14 cellular contexts compared by ENCODE assay signal in genomic region chr11:61904539-61905048, GRCh38. TPM values are rescaled to one million over a fixed set of nuclear protein-coding genes. Genes with fewer than 3 reads are reported as not detected.
DNase-seq lines count a peak whose midpoint lies in the region; ATAC-seq and TF ChIP-seq lines count a peak whose summit lies in the region.
"Had no signal": no experiment of that assay in that cellular context is flagged by ENCODE, and none has a peak within 500 bp of the region (broad histone marks: within the 10 kb centered on the region; RNA-seq: fewer than 3 reads in every experiment).

No MANE protein-coding gene starts in this region.

- no peak overlapping the region for H3K27ac Mint-ChIP-seq in WTC11
- H3K27ac Mint-ChIP-seq in endothelial cell (ENCODE audit: unreplicated experiment): no peak overlapping the region
- H3K27ac Mint-ChIP-seq: activated naive CD4-positive, alpha-beta T cell treated with anti-CD3 and anti-CD28 coated beads, Interleukin-2, amount 50 U/mL, for 72 hours had no signal

- H3K36me3 Mint-ChIP-seq in WTC11: no peaks in the 10 kb centered on the region
- H3K36me3 Mint-ChIP-seq in endothelial cell (ENCODE audit: low read depth, unreplicated experiment): peaks cover 4% of the 10 kb centered on the region
- H3K36me3 Mint-ChIP-seq: activated naive CD4-positive, alpha-beta T cell treated with anti-CD3 and anti-CD28 coated beads, Interleukin-2, amount 50 U/mL, for 72 hours had no signal

- 43% methylated on average over 18 of the region's 19 CpGs for WGBS in prostate gland
- WGBS in esophagus squamous epithelium, 2 donors: 80% methylated on average over 1 of the region's 19 CpGs; no CpG with 5 or more reads in 1 of the 2 donors

- intact Hi-C loops in prostate gland (cut with DNase I): no loop called here
- intact Hi-C loops in esophagus squamous epithelium (cut with DNase I): no loop called here

- CTCF ChIA-PET in WTC11 (lab: Charles Lee): interaction anchor here (0.6 to 10.9 kb wide), 15 partner anchors 9 to 210 kb away, joined by 3 to 685 read pairs (median 5); partner anchors contain the start of genes BEST1, FEN1 and TMEM258

- H3K4me1 ChIP-seq in prostate gland (replicated peaks) (no peaks in the 10 kb centered on the region), esophagus squamous epithelium (peaks cover 0 to 14% (median 0%) of the 10 kb centered on the region in 3 donors)

- POLR2A ChIA-PET in WTC11 (lab: Charles Lee): interaction anchor here (0.5 to 1.2 kb wide), 4 partner anchors 41 to 1749 kb away, joined by 3 to 7 read pairs (median 3); partner anchors contain the start of gene BEST1

- H3K27ac ChIP-seq in prostate gland (no peak overlapping the region), esophagus squamous epithelium (no peak overlapping the region)

- ATAC-seq in WTC11: peak; percentile 84

- H3K9me3 ChIP-seq in prostate gland (no peaks in the 10 kb centered on the region), esophagus squamous epithelium (no peaks in the 10 kb centered on the region)
- H3K9me3 ChIP-seq: spleen had no signal

- no peak for TF ChIP-seq CTCF in WTC11 (IDR thresholded peaks at IDR 0.05)
- no peak for TF ChIP-seq CTCF in prostate gland (IDR thresholded peaks at IDR 0.05)
- no peak for TF ChIP-seq CTCF in endothelial cell (IDR thresholded peaks at IDR 0.05; ENCODE audit: unreplicated experiment)
- no peak for TF ChIP-seq CTCF in esophagus squamous epithelium (IDR thresholded peaks at IDR 0.05)

- peak in 2 of 3 experiments; percentile 50 to 71 for DNase-seq in NCI-H1417 (lab: John Stamatoyannopoulos, UW)
- DNase-seq in NCI-H1417 treated with DMSO at 0.1 percent for 48 hours (lab: John Stamatoyannopoulos, UW): no peak
- peak; percentile 72 for DNase-seq in WTC11 (ENCODE audit: low spot score)
- DNase-seq in iPS-NIHi7 (ENCODE audit: extremely low spot score): peak; percentile 78
- DNase-seq in prostate gland (ENCODE audit: low spot score): peak; percentile 35
- DNase-seq in endothelial cell (ENCODE audit: low spot score): no peak
- no peak for DNase-seq in esophagus squamous epithelium (lab: John Stamatoyannopoulos, UW)
- DNase-seq in NCI-H510A treated with DMSO at 0.1 percent for 48 hours (lab: John Stamatoyannopoulos, UW): no peak
- DNase-seq: 8988T, dermis blood vessel endothelial cell, NCI-H2227 treated with DMSO at 0.1 percent for 48 hours, RPMI8226, spleen had no signal

- H3K36me3 ChIP-seq in prostate gland (no peaks in the 10 kb centered on the region), esophagus squamous epithelium (peaks cover 0 to 42% (median 6%) of the 10 kb centered on the region in 3 donors)

- TF ChIP-seq POLR2A in prostate gland (IDR thresholded peaks at IDR 0.05): no peak
- TF ChIP-seq POLR2A in esophagus squamous epithelium (IDR thresholded peaks at IDR 0.05): no peak

- H3K4me3 ChIP-seq in prostate gland (no peak overlapping the region), esophagus squamous epithelium (no peak overlapping the region)
- H3K4me3 ChIP-seq: spleen had no signal

- H3K9me3 Mint-ChIP-seq in WTC11 (no peaks in the 10 kb centered on the region), endothelial cell (ENCODE audit: unreplicated experiment) (no peaks in the 10 kb centered on the region)
- H3K9me3 Mint-ChIP-seq: activated naive CD4-positive, alpha-beta T cell treated with anti-CD3 and anti-CD28 coated beads, Interleukin-2, amount 50 U/mL, for 72 hours had no signal

- H3K4me1 Mint-ChIP-seq in WTC11 (peaks cover 29% of the 10 kb centered on the region), endothelial cell (ENCODE audit: unreplicated experiment) (peaks cover 10% of the 10 kb centered on the region)

- H3K27me3 ChIP-seq in prostate gland (replicated peaks; ENCODE audit: insufficient read depth) (no peaks in the 10 kb centered on the region), esophagus squamous epithelium (peaks cover 0 to 7% (median 0%) of the 10 kb centered on the region in 4 donors)

- H3K4me3 Mint-ChIP-seq in WTC11 (no peak overlapping the region), endothelial cell (ENCODE audit: unreplicated experiment) (no peak overlapping the region)

- H3K27me3 Mint-ChIP-seq in WTC11 (ENCODE audit: low read depth): no peaks in the 10 kb centered on the region
- H3K27me3 Mint-ChIP-seq in endothelial cell (ENCODE audit: unreplicated experiment): peaks cover 5% of the 10 kb centered on the region

TF ChIP-seq in WTC11, 78 proteins besides CTCF, POLR2A, EP300 and RAD21:
- TF ChIP-seq FOXP1 (CRISPR knock-in tag; IDR thresholded peaks at IDR 0.05; ENCODE audit: borderline replicate concordance) (0 out of 2 replicates have a peak, but pooled peaks have one; percentile 21), ZNF423 (CRISPR knock-in tag; IDR thresholded peaks at IDR 0.05) (no peak), SP1 (CRISPR knock-in tag; conservative IDR thresholded peaks at IDR 0.05) (0 out of 2 replicates have a peak, but pooled peaks have one; percentile 37), FOXJ3 (CRISPR knock-in tag; IDR thresholded peaks at IDR 0.05; ENCODE audit: borderline replicate concordance) (no peak)
- TF ChIP-seq, protein P1, sequence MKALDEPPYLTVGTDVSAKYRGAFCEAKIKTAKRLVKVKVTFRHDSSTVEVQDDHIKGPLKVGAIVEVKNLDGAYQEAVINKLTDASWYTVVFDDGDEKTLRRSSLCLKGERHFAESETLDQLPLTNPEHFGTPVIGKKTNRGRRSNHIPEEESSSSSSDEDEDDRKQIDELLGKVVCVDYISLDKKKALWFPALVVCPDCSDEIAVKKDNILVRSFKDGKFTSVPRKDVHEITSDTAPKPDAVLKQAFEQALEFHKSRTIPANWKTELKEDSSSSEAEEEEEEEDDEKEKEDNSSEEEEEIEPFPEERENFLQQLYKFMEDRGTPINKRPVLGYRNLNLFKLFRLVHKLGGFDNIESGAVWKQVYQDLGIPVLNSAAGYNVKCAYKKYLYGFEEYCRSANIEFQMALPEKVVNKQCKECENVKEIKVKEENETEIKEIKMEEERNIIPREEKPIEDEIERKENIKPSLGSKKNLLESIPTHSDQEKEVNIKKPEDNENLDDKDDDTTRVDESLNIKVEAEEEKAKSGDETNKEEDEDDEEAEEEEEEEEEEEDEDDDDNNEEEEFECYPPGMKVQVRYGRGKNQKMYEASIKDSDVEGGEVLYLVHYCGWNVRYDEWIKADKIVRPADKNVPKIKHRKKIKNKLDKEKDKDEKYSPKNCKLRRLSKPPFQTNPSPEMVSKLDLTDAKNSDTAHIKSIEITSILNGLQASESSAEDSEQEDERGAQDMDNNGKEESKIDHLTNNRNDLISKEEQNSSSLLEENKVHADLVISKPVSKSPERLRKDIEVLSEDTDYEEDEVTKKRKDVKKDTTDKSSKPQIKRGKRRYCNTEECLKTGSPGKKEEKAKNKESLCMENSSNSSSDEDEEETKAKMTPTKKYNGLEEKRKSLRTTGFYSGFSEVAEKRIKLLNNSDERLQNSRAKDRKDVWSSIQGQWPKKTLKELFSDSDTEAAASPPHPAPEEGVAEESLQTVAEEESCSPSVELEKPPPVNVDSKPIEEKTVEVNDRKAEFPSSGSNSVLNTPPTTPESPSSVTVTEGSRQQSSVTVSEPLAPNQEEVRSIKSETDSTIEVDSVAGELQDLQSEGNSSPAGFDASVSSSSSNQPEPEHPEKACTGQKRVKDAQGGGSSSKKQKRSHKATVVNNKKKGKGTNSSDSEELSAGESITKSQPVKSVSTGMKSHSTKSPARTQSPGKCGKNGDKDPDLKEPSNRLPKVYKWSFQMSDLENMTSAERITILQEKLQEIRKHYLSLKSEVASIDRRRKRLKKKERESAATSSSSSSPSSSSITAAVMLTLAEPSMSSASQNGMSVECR (CRISPR knock-in tag; IDR thresholded peaks at IDR 0.05; ENCODE audit: borderline replicate concordance): no peak
TF ChIP-seq in WTC11: peak in this region for 2.

RNA-seq across cellular contexts. Expression of gene RAB3IL1, which starts 12.8 kb away (rescaled TPM):
- 7.2 to 11.1 TPM (median 8.9 TPM) in 3 replicates for total RNA-seq in WTC11 (2021)
- total RNA-seq in prostate gland: 10 to 100 TPM in 1 of 2 donors, 1 to 10 TPM in 1; 3.5 to 53.0 TPM
- 8.9 TPM for total RNA-seq in endothelial cell (ENCODE audit: unreplicated experiment)
- total RNA-seq in esophagus squamous epithelium: 10 to 100 TPM in 1 of 4 donors, 1 to 10 TPM in 2, under 1 TPM in 1; 0.15 to 10.3 (median 5.0) TPM

RNA-seq across cellular contexts. Expression of gene FADS3, which starts 13.2 kb away (rescaled TPM):
- 47.4 to 50.0 TPM (median 49.3 TPM) in 3 replicates for total RNA-seq in WTC11 (2021)
- total RNA-seq in prostate gland: 10 to 100 TPM; 18.5 to 74.9 TPM
- total RNA-seq in endothelial cell (ENCODE audit: unreplicated experiment): 42.0 TPM
- total RNA-seq in esophagus squamous epithelium: 10 to 100 TPM in 1 of 4 donors, 1 to 10 TPM in 3; 6.1 to 16.0 (median 7.1) TPM

RNA-seq across cellular contexts. Expression of gene BEST1, which starts 45.6 kb away (rescaled TPM):
- total RNA-seq in WTC11 (2021) (0.17 to 0.32 TPM (median 0.21 TPM) in 3 replicates), prostate gland (10 to 100 TPM in 1 of 2 donors, 1 to 10 TPM in 1; 1.5 to 18.0 TPM), endothelial cell (ENCODE audit: unreplicated experiment) (0.08 TPM), esophagus squamous epithelium (1 to 10 TPM in 1 of 4 donors, under 1 TPM in 3; 0.08 to 2.7 (median 0.39) TPM)
- total RNA-seq: dermis blood vessel endothelial cell had no signal

Comparison
In these comparisons a context has a peak if more than half of its experiments do, and no peak if none do; other contexts are left out.
1. DNase-seq: peak in NCI-H1417 (2 of 3), WTC11 (single experiment), iPS-NIHi7 (single experiment) and prostate gland (single experiment); none in NCI-H1417 treated with DMSO at 0.1 percent for 48 hours (single experiment), endothelial cell (single experiment), esophagus squamous epithelium (single experiment) and NCI-H510A treated with DMSO at 0.1 percent for 48 hours (single experiment).